Comparison of ENCODE assay signal across 8 cellular contexts in genomic region chr17:40417609-40418427, GRCh38. TPM values are rescaled to one million over a fixed set of nuclear protein-coding genes. Genes with fewer than 3 reads are reported as not detected.
DNase-seq lines count a peak whose midpoint lies in the region; ATAC-seq and TF ChIP-seq lines count a peak whose summit lies in the region.

TSS of gene TOP2A (minus strand) at chr17:40417896. CDS start at chr17:40417791, 105 bp downstream.

- peaks cover 3% of the 10 kb centered on the region for H3K27me3 Mint-ChIP-seq in T-helper 1 cell treated with Interleukin-12 subunit alpha and Interleukin-12 subunit beta and Interleukin-4 antibody, amounts not matched to agents 30 μg/mL and 1 μg/mL, for 36 hours (ENCODE audit: low read depth)
- H3K27me3 Mint-ChIP-seq in progenitor cell of endocrine pancreas = no peaks in the 10 kb centered on the region

- DNase-seq in NCI-H1694 treated with DMSO at 0.1 percent for 48 hours (lab: John Stamatoyannopoulos, UW) (peak; percentile 99), amniotic stem cell (lab: John Stamatoyannopoulos, UW) (peak; percentile 100), left ventricle myocardium inferior (peak; percentile 90), progenitor cell of endocrine pancreas (ENCODE audit: low spot score, unreplicated experiment) (peak; percentile 96), ureter (ENCODE audit: low spot score) (peak; percentile 99)

- H3K9me3 Mint-ChIP-seq in T-helper 1 cell treated with Interleukin-12 subunit alpha and Interleukin-12 subunit beta and Interleukin-4 antibody, amounts not matched to agents 30 μg/mL and 1 μg/mL, for 36 hours = no peaks in the 10 kb centered on the region
- H3K9me3 Mint-ChIP-seq in progenitor cell of endocrine pancreas (ENCODE audit: low read depth) = no peaks in the 10 kb centered on the region

- peaks cover 10% of the 10 kb centered on the region for H3K27me3 ChIP-seq in left ventricle myocardium inferior (ENCODE audit: low read depth)

- H3K36me3 ChIP-seq in left ventricle myocardium inferior = no peaks in the 10 kb centered on the region

- no peak for TF ChIP-seq CTCF in left ventricle myocardium inferior (IDR thresholded peaks at IDR 0.05; ENCODE audit: borderline replicate concordance)
- no peak for TF ChIP-seq CTCF in progenitor cell of endocrine pancreas (IDR thresholded peaks at IDR 0.05; ENCODE audit: unreplicated experiment)

- H3K27ac ChIP-seq in left ventricle myocardium inferior (replicated peaks) = peak within 1 kb of the TSS; percentile 56

- H3K27ac Mint-ChIP-seq in T-helper 1 cell treated with Interleukin-12 subunit alpha and Interleukin-12 subunit beta and Interleukin-4 antibody, amounts not matched to agents 30 μg/mL and 1 μg/mL, for 36 hours = peak within 1 kb of the TSS; percentile 95
- H3K27ac Mint-ChIP-seq in progenitor cell of endocrine pancreas = peak within 1 kb of the TSS; percentile 93

- H3K4me3 ChIP-seq in left ventricle myocardium inferior = peak within 1 kb of the TSS; percentile 72

- peak within 1 kb of the TSS; percentile 97 for H3K4me3 Mint-ChIP-seq in T-helper 1 cell treated with Interleukin-12 subunit alpha and Interleukin-12 subunit beta and Interleukin-4 antibody, amounts not matched to agents 30 μg/mL and 1 μg/mL, for 36 hours
- H3K4me3 Mint-ChIP-seq in progenitor cell of endocrine pancreas (ENCODE audit: low read depth) = peak within 1 kb of the TSS; percentile 98

- intact Hi-C loops in left ventricle myocardium inferior (cut with micrococcal nuclease) = loop anchor here (10.0 kb wide), 1 partner anchor 63 kb away; no protein-coding TSS in a partner anchor

- H3K36me3 Mint-ChIP-seq in T-helper 1 cell treated with Interleukin-12 subunit alpha and Interleukin-12 subunit beta and Interleukin-4 antibody, amounts not matched to agents 30 μg/mL and 1 μg/mL, for 36 hours (ENCODE audit: low read depth) = peaks cover 11% of the 10 kb centered on the region
- H3K36me3 Mint-ChIP-seq in progenitor cell of endocrine pancreas (ENCODE audit: insufficient read depth) = no peaks in the 10 kb centered on the region

- H3K9me3 ChIP-seq in left ventricle myocardium inferior (replicated peaks) = no peaks in the 10 kb centered on the region

- peak; percentile 91 for ATAC-seq in GM18499 (IDR thresholded peaks at IDR 0.05; ENCODE audit: insufficient read depth, unreplicated experiment)
- ATAC-seq in HG02938 (IDR thresholded peaks at IDR 0.05; ENCODE audit: unreplicated experiment) = peak; percentile 98

- peaks cover 32% of the 10 kb centered on the region for H3K4me1 Mint-ChIP-seq in T-helper 1 cell treated with Interleukin-12 subunit alpha and Interleukin-12 subunit beta and Interleukin-4 antibody, amounts not matched to agents 30 μg/mL and 1 μg/mL, for 36 hours (ENCODE audit: low read depth)
- H3K4me1 Mint-ChIP-seq in progenitor cell of endocrine pancreas (ENCODE audit: low read depth) = peaks cover 14% of the 10 kb centered on the region

- H3K4me1 ChIP-seq in left ventricle myocardium inferior = peaks cover 17% of the 10 kb centered on the region

RNA-seq across cellular contexts. Expression of gene TOP2A, which starts in this region (rescaled TPM):
- total RNA-seq in left ventricle myocardium inferior (2.1 TPM), progenitor cell of endocrine pancreas (111 and 114 TPM in 2 replicates), ureter (2.9 TPM)

Comparison
In these comparisons a context has a peak if more than half of its experiments do, and no peak if none do; other contexts are left out.
1. Peak in every context shown above with its lines: DNase-seq, ATAC-seq, H3K4me3 ChIP-seq and H3K27ac ChIP-seq.
2. RNA of gene TOP2A (total RNA-seq): 111 to 114 TPM in progenitor cell of endocrine pancreas; 2.9 TPM in ureter (single experiment) and 2.1 TPM in left ventricle myocardium inferior (single experiment); every median in the first group is over 10 times any median in the second.